ENCODE assay signal across 1 cellular context in the genomic region with DNA sequence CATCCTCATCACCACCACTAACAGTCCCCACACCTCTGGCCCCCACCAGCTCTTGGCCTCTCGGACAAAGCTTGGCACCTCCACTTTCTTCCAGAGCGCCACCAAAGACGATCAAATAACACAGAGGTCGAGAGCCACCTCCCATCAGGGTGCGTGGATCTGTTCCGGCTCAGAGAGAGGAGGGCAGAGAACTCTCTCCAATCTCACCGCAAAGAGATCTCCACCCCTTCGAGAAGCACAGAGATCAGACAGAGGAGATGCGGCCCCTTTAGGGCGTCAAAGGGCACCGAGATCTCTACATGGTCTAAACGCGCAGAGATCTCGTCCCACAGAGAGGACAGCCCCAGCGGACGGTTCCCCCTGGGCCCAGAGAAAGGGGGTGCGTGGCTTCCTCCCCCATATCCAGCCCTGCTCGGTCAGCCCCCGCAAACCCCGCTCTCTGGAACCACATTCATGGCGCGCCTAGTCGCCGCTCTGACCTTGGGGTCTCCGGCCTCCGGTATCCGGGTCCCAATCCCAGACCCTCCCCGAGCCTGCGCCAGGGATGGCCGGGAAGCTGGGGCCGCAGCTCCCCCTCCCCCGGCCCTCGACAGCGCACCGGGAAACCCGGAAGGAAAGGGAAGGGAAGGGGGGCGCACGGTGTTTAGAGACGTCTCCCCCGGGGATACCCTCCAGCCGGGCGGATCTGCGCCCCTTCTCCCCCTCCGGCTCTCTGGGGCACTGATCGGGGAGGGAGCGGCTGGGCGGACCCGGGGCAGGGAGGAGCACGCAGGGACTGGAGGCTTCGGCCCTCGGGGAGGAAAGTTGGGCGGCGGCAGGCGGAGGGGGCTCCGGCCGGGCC.
TF ChIP-seq lines count a peak whose summit lies in the region.

No MANE protein-coding gene starts in this region.

TF ChIP-seq in HepG2, 621 proteins besides CTCF, POLR2A, EP300 and RAD21 (continued from another document):
- TF ChIP-seq, protein P1, sequence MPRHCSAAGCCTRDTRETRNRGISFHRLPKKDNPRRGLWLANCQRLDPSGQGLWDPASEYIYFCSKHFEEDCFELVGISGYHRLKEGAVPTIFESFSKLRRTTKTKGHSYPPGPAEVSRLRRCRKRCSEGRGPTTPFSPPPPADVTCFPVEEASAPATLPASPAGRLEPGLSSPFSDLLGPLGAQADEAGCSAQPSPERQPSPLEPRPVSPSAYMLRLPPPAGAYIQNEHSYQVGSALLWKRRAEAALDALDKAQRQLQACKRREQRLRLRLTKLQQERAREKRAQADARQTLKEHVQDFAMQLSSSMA (CRISPR knock-in tag; IDR thresholded peaks at IDR 0.05): no peak
- no peak for TF ChIP-seq TBX3 (IDR thresholded peaks at IDR 0.05; ENCODE audit: borderline replicate concordance)
- no peak for TF ChIP-seq ZNF607 (CRISPR knock-in tag; IDR thresholded peaks at IDR 0.05; ENCODE audit: borderline replicate concordance)
- TF ChIP-seq NFYB (CRISPR knock-in tag; IDR thresholded peaks at IDR 0.05): no peak
